In the genomic region with DNA sequence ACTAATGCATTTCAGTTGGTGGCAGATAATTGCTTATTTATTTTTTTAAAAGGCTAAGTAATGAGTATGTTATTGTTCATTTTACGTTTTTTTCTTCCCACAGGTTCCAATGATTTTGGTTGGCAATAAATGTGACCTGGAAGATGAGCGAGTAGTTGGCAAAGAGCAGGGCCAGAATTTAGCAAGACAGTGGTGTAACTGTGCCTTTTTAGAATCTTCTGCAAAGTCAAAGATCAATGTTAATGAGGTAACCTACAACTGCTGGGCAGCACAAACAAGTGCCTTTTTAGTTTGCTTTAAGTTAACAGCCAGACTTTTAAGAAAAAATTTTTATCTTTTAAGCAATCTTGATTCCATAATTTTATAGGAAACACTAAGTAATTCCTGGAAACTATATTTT, we compare ENCODE assay signal across 2 cellular contexts.
TF ChIP-seq lines count a peak whose summit lies in the region.

No MANE protein-coding gene starts in this region.

TF ChIP-seq in liver, 16 proteins besides CTCF, POLR2A, EP300 and RAD21:
- peak in 1 of 2 donors; percentile 40 for TF ChIP-seq RXRA (IDR thresholded peaks at IDR 0.05)
- TF ChIP-seq, protein P1, sequence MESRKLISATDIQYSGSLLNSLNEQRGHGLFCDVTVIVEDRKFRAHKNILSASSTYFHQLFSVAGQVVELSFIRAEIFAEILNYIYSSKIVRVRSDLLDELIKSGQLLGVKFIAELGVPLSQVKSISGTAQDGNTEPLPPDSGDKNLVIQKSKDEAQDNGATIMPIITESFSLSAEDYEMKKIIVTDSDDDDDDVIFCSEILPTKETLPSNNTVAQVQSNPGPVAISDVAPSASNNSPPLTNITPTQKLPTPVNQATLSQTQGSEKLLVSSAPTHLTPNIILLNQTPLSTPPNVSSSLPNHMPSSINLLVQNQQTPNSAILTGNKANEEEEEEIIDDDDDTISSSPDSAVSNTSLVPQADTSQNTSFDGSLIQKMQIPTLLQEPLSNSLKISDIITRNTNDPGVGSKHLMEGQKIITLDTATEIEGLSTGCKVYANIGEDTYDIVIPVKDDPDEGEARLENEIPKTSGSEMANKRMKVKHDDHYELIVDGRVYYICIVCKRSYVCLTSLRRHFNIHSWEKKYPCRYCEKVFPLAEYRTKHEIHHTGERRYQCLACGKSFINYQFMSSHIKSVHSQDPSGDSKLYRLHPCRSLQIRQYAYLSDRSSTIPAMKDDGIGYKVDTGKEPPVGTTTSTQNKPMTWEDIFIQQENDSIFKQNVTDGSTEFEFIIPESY (IDR thresholded peaks at IDR 0.05) = peak; percentile 26
- peak; percentile 56 to 64 for TF ChIP-seq HNF4A (conservative IDR thresholded peaks at IDR 0.05)
- TF ChIP-seq YY1 (IDR thresholded peaks at IDR 0.05) = no peak
- TF ChIP-seq NR2F2 (IDR thresholded peaks at IDR 0.05) = peak; percentile 9
TF ChIP-seq in liver: peak in this region for 4.

TF ChIP-seq in HepG2, 621 proteins besides CTCF, POLR2A, EP300 and RAD21:
- no peak for TF ChIP-seq KLF13 (CRISPR knock-in tag; IDR thresholded peaks at IDR 0.05)
- no peak for TF ChIP-seq ZNF724P (CRISPR knock-in tag; IDR thresholded peaks at IDR 0.05; ENCODE audit: borderline replicate concordance)
- TF ChIP-seq ZNF558 (CRISPR knock-in tag; IDR thresholded peaks at IDR 0.05; ENCODE audit: borderline replicate concordance) = no peak
- TF ChIP-seq MIER2 (CRISPR knock-in tag; IDR thresholded peaks at IDR 0.05) = no peak
- TF ChIP-seq, protein P2, sequence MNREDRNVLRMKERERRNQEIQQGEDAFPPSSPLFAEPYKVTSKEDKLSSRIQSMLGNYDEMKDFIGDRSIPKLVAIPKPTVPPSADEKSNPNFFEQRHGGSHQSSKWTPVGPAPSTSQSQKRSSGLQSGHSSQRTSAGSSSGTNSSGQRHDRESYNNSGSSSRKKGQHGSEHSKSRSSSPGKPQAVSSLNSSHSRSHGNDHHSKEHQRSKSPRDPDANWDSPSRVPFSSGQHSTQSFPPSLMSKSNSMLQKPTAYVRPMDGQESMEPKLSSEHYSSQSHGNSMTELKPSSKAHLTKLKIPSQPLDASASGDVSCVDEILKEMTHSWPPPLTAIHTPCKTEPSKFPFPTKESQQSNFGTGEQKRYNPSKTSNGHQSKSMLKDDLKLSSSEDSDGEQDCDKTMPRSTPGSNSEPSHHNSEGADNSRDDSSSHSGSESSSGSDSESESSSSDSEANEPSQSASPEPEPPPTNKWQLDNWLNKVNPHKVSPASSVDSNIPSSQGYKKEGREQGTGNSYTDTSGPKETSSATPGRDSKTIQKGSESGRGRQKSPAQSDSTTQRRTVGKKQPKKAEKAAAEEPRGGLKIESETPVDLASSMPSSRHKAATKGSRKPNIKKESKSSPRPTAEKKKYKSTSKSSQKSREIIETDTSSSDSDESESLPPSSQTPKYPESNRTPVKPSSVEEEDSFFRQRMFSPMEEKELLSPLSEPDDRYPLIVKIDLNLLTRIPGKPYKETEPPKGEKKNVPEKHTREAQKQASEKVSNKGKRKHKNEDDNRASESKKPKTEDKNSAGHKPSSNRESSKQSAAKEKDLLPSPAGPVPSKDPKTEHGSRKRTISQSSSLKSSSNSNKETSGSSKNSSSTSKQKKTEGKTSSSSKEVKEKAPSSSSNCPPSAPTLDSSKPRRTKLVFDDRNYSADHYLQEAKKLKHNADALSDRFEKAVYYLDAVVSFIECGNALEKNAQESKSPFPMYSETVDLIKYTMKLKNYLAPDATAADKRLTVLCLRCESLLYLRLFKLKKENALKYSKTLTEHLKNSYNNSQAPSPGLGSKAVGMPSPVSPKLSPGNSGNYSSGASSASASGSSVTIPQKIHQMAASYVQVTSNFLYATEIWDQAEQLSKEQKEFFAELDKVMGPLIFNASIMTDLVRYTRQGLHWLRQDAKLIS (CRISPR knock-in tag; IDR thresholded peaks at IDR 0.05) = no peak
- no peak for TF ChIP-seq EZH2 (conservative IDR thresholded peaks at IDR 0.05; ENCODE audit: low read depth, low read length)
- TF ChIP-seq ARNT2 (CRISPR knock-in tag; IDR thresholded peaks at IDR 0.05; ENCODE audit: low read depth) = no peak
- no peak for TF ChIP-seq ZMYM2 (CRISPR knock-in tag; IDR thresholded peaks at IDR 0.05)
- TF ChIP-seq ZNF574 (CRISPR knock-in tag; IDR thresholded peaks at IDR 0.05) = no peak
- no peak for TF ChIP-seq FOXA3 (CRISPR knock-in tag; IDR thresholded peaks at IDR 0.05)
- TF ChIP-seq, protein P3, sequence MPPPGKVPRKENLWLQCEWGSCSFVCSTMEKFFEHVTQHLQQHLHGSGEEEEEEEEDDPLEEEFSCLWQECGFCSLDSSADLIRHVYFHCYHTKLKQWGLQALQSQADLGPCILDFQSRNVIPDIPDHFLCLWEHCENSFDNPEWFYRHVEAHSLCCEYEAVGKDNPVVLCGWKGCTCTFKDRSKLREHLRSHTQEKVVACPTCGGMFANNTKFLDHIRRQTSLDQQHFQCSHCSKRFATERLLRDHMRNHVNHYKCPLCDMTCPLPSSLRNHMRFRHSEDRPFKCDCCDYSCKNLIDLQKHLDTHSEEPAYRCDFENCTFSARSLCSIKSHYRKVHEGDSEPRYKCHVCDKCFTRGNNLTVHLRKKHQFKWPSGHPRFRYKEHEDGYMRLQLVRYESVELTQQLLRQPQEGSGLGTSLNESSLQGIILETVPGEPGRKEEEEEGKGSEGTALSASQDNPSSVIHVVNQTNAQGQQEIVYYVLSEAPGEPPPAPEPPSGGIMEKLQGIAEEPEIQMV (CRISPR knock-in tag; IDR thresholded peaks at IDR 0.05; ENCODE audit: low read depth) = no peak
- TF ChIP-seq ZNF292 (CRISPR knock-in tag; IDR thresholded peaks at IDR 0.05; ENCODE audit: borderline replicate concordance, low read depth) = no peak
- no peak for TF ChIP-seq SATB2 (CRISPR knock-in tag; IDR thresholded peaks at IDR 0.05)
- no peak for TF ChIP-seq FOXP1 (IDR thresholded peaks at IDR 0.05)
- no peak for TF ChIP-seq FOXP1 (CRISPR knock-in tag; IDR thresholded peaks at IDR 0.05)
- no peak for TF ChIP-seq HIC2 (CRISPR knock-in tag; IDR thresholded peaks at IDR 0.05; ENCODE audit: low read depth)
- TF ChIP-seq SOX5 (CRISPR knock-in tag; IDR thresholded peaks at IDR 0.05; ENCODE audit: borderline replicate concordance) = no peak
- no peak for TF ChIP-seq HCFC1 (IDR thresholded peaks at IDR 0.05; ENCODE audit: low read depth, low read length)
